Comparison of ENCODE assay signal across 8 cellular contexts in genomic region chr3:69740103-69741021, GRCh38.
DNase-seq lines count a peak whose midpoint lies in the region; ATAC-seq and TF ChIP-seq lines count a peak whose summit lies in the region.

No MANE protein-coding gene starts in this region.

- ATAC-seq in GM21576 (IDR thresholded peaks at IDR 0.05; ENCODE audit: unreplicated experiment) = no peak

- TF ChIP-seq POLR2A in erythroblast (IDR thresholded peaks at IDR 0.05; ENCODE audit: low read length) = no peak

- peaks cover 37% of the 10 kb centered on the region for H3K27me3 Mint-ChIP-seq in nephron (ENCODE audit: low read depth)

- no peaks in the 10 kb centered on the region for H3K9me3 Mint-ChIP-seq in nephron

- DNase-seq in EL (peak; percentile 26), NCI-H345 (lab: John Stamatoyannopoulos, UW) (peak; percentile 39), erythroblast (lab: John Stamatoyannopoulos, UW) (peak; percentile 61 to 70), NCI-H1048 (lab: John Stamatoyannopoulos, UW) (no peak), AML-193 (lab: John Stamatoyannopoulos, UW) (no peak), NCI-H1092 treated with DMSO at 0.1 percent for 48 hours (lab: John Stamatoyannopoulos, UW) (no peak)

- H3K27ac Mint-ChIP-seq in nephron = peak overlapping the region; percentile 2 to 9 (median 8)

- H3K4me1 Mint-ChIP-seq in nephron = peaks cover 35% of the 10 kb centered on the region

- H3K36me3 Mint-ChIP-seq in nephron (ENCODE audit: low read depth) = no peaks in the 10 kb centered on the region

- H3K4me3 Mint-ChIP-seq in nephron = peak overlapping the region; percentile 93 to 94 (median 94)

- no peak for TF ChIP-seq CTCF in nephron (IDR thresholded peaks at IDR 0.05; ENCODE audit: unreplicated experiment in 3 of 3)

Comparison
In these comparisons a context has a peak if more than half of its experiments do, and no peak if none do; other contexts are left out.
1. DNase-seq: peak in EL (single experiment), NCI-H345 (single experiment) and erythroblast (2 of 2); none in NCI-H1048 (single experiment), AML-193 (0 of 2) and NCI-H1092 treated with DMSO at 0.1 percent for 48 hours (single experiment).